ENCODE assay signal across 13 cellular contexts in genomic region chr1:201720522-201720844, GRCh38.
DNase-seq lines count a peak whose midpoint lies in the region; ATAC-seq and TF ChIP-seq lines count a peak whose summit lies in the region.
"Had no signal": no experiment of that assay in that cellular context is flagged by ENCODE, and none has a peak within 500 bp of the region (broad histone marks: within the 10 kb centered on the region; RNA-seq: fewer than 3 reads in every experiment).

No MANE protein-coding gene starts in this region.

- no peaks in the 10 kb centered on the region for H3K9me3 Mint-ChIP-seq in endothelial cell (ENCODE audit: unreplicated experiment)
- H3K9me3 Mint-ChIP-seq: CD4-positive, CD25-positive, alpha-beta regulatory T cell had no signal

- H3K4me1 Mint-ChIP-seq in endothelial cell (ENCODE audit: unreplicated experiment) = peaks cover 26% of the 10 kb centered on the region
- H3K4me1 Mint-ChIP-seq: CD4-positive, CD25-positive, alpha-beta regulatory T cell had no signal

- no peak overlapping the region for H3K4me3 Mint-ChIP-seq in endothelial cell (ENCODE audit: unreplicated experiment)
- H3K4me3 Mint-ChIP-seq: CD4-positive, CD25-positive, alpha-beta regulatory T cell had no signal

- DNase-seq in neuronal stem cell (ENCODE audit: low spot score) (no peak), thyroid gland (no peak), SKM-1 treated with dmso at 0.1 percent for 144 hours (lab: John Stamatoyannopoulos, UW; ENCODE audit: unreplicated experiment) (no peak), iPS-NIHi11 (ENCODE audit: low spot score) (no peak), endothelial cell (ENCODE audit: low spot score) (no peak)
- DNase-seq: activated naive CD4-positive, alpha-beta T cell; CD4-positive, CD25-positive, alpha-beta regulatory T cell; PC-3; T-helper 9 cell had no signal

- H3K9me3 ChIP-seq in esophagus (ENCODE audit: control insufficient read depth in 2 of 2, insufficient read depth in 1 of 2, low read depth in 1 of 2, low read length in 1 of 2) (peaks cover 0 to 4% of the 10 kb centered on the region in 2 donors), neuronal stem cell (replicated peaks in 1 of 2; ENCODE audit: control insufficient read depth in 2 of 2, insufficient read depth in 1 of 2, low read depth in 1 of 2, low read length in 2 of 2) (no peaks in the 10 kb centered on the region), thyroid gland (no peaks in the 10 kb centered on the region)
- H3K9me3 ChIP-seq: HAP-1 had no signal

- no peak overlapping the region for H4K8ac ChIP-seq in neuronal stem cell (ENCODE audit: low read depth, low read length)

- H3K14ac ChIP-seq in neuronal stem cell (ENCODE audit: low read length) = peak overlapping the region; percentile 25

- H3K4me3 ChIP-seq in esophagus (ENCODE audit: low read depth in 1 of 2, low read length in 2 of 2) = no peak overlapping the region
- H3K4me3 ChIP-seq in neuronal stem cell (ENCODE audit: low read length in 2 of 2) = no peak overlapping the region
- H3K4me3 ChIP-seq in thyroid gland (replicated peaks in 1 of 3) = no peak overlapping the region
- H3K4me3 ChIP-seq: HAP-1 had no signal

- peak overlapping the region; percentile 85 for H2AK5ac ChIP-seq in neuronal stem cell (ENCODE audit: low read depth, low read length)

- peaks cover 0 to 4% of the 10 kb centered on the region in 2 donors for H3K36me3 ChIP-seq in esophagus (ENCODE audit: control insufficient read depth in 2 of 2, insufficient read depth in 2 of 2, low read length in 1 of 2)
- H3K36me3 ChIP-seq in neuronal stem cell (replicated peaks in 1 of 2; ENCODE audit: control insufficient read depth in 2 of 2, insufficient read depth in 2 of 2, low read length in 2 of 2) = peaks cover 0 to 57% of the 10 kb centered on the region in 2 donors
- no peaks in the 10 kb centered on the region for H3K36me3 ChIP-seq in thyroid gland
- H3K36me3 ChIP-seq: HAP-1 had no signal

- H3K27me3 ChIP-seq in esophagus (ENCODE audit: control insufficient read depth in 1 of 2, insufficient read depth in 2 of 2, low read length in 2 of 2) (no peaks in the 10 kb centered on the region), neuronal stem cell (ENCODE audit: control insufficient read depth in 3 of 3, insufficient read depth in 3 of 3, low read depth in 1 of 3, low read length in 3 of 3) (no peaks in the 10 kb centered on the region), thyroid gland (no peaks in the 10 kb centered on the region)

- no peak overlapping the region for H3K4me2 ChIP-seq in neuronal stem cell (ENCODE audit: insufficient read depth, low read length, poor library complexity, severe bottlenecking)

- H2AFZ ChIP-seq in neuronal stem cell (ENCODE audit: low read length) = no peak overlapping the region

- no peak overlapping the region for H3K4ac ChIP-seq in neuronal stem cell (ENCODE audit: low read length)

- H3K9ac ChIP-seq in neuronal stem cell (ENCODE audit: low read depth, low read length, poor library complexity) = no peak overlapping the region

- TF ChIP-seq POLR2A in thyroid gland (IDR thresholded peaks at IDR 0.05) = no peak

- intact Hi-C loops in thyroid gland (cut with DNase I) = no loop called here

- peaks cover 11% of the 10 kb centered on the region for H3K27me3 Mint-ChIP-seq in endothelial cell (ENCODE audit: unreplicated experiment)
- H3K27me3 Mint-ChIP-seq: CD4-positive, CD25-positive, alpha-beta regulatory T cell had no signal

- no peak overlapping the region for H3K27ac Mint-ChIP-seq in endothelial cell (ENCODE audit: unreplicated experiment)
- H3K27ac Mint-ChIP-seq: CD4-positive, CD25-positive, alpha-beta regulatory T cell had no signal

- peak overlapping the region; percentile 38 for H4K91ac ChIP-seq in neuronal stem cell (ENCODE audit: low read depth, low read length, poor library complexity)

- H2BK15ac ChIP-seq in neuronal stem cell (ENCODE audit: low read length) = peak overlapping the region; percentile 4

- H2BK5ac ChIP-seq in neuronal stem cell (ENCODE audit: low read length) = peak overlapping the region; percentile 7

- peaks cover 23% of the 10 kb centered on the region for H3K36me3 Mint-ChIP-seq in endothelial cell (ENCODE audit: low read depth, unreplicated experiment)

- WGBS in esophagus, 2 donors = 89 to 90% methylated on average over 3 of the region's 3 CpGs
- WGBS in neuronal stem cell (ENCODE audit: extremely low coverage in 2 of 2, insufficient read length in 2 of 2, insufficient replicate concordance in 1 of 2), 2 donors = no CpG with 5 or more reads among the region's 3 CpGs
- WGBS in thyroid gland, 2 donors = 92 to 96% methylated on average over 3 of the region's 3 CpGs

- H3K18ac ChIP-seq in neuronal stem cell (ENCODE audit: low read length) = peak overlapping the region; percentile 96

- H3K4me1 ChIP-seq in esophagus (ENCODE audit: control insufficient read depth in 2 of 2, insufficient read depth in 2 of 2, low read length in 1 of 2) = peaks cover 0 to 21% of the 10 kb centered on the region in 2 donors
- H3K4me1 ChIP-seq in neuronal stem cell (ENCODE audit: control insufficient read depth in 2 of 2, insufficient read depth in 1 of 2, low read depth in 1 of 2, low read length in 2 of 2) = peaks cover 7 to 29% of the 10 kb centered on the region in 2 donors
- peaks cover 14 to 72% of the 10 kb centered on the region in 2 donors for H3K4me1 ChIP-seq in thyroid gland
- H3K4me1 ChIP-seq: HAP-1 had no signal

- H2BK120ac ChIP-seq in neuronal stem cell (ENCODE audit: low read depth, low read length) = no peak overlapping the region

- H3K79me1 ChIP-seq in neuronal stem cell (ENCODE audit: low read depth, low read length) = no peaks in the 10 kb centered on the region

- no peak for TF ChIP-seq CTCF in VCaP (conservative IDR thresholded peaks at IDR 0.05)
- no peak for TF ChIP-seq CTCF in thyroid gland (IDR thresholded peaks at IDR 0.05)
- no peak for TF ChIP-seq CTCF in endothelial cell (IDR thresholded peaks at IDR 0.05; ENCODE audit: unreplicated experiment)

- no peak overlapping the region for H3K23ac ChIP-seq in neuronal stem cell (ENCODE audit: low read depth, low read length, poor library complexity)

- ATAC-seq in HG03025 (IDR thresholded peaks at IDR 0.05; ENCODE audit: low FRiP score, unreplicated experiment) = no peak

- H3K27ac ChIP-seq in VCaP (peak overlapping the region; percentile 29; the same call in 1 of the 2 replicates), esophagus (ENCODE audit: low read depth in 2 of 2, low read length in 1 of 2) (peak overlapping the region; percentile 72 to 77), neuronal stem cell (replicated peaks; ENCODE audit: low read length) (peak overlapping the region; percentile 81), thyroid gland (peak overlapping the region; percentile 44 to 90 (median 55))

- H2BK12ac ChIP-seq in neuronal stem cell (ENCODE audit: low read length) = peak overlapping the region; percentile 59

Comparison
In these comparisons a context has a peak if more than half of its experiments do, and no peak if none do; other contexts are left out.
1. H3K27ac ChIP-seq: peak in every context shown above with its lines; median percentile 81 in neuronal stem cell; 74 in esophagus; 55 in thyroid gland; 29 in VCaP.